In the genomic region with DNA sequence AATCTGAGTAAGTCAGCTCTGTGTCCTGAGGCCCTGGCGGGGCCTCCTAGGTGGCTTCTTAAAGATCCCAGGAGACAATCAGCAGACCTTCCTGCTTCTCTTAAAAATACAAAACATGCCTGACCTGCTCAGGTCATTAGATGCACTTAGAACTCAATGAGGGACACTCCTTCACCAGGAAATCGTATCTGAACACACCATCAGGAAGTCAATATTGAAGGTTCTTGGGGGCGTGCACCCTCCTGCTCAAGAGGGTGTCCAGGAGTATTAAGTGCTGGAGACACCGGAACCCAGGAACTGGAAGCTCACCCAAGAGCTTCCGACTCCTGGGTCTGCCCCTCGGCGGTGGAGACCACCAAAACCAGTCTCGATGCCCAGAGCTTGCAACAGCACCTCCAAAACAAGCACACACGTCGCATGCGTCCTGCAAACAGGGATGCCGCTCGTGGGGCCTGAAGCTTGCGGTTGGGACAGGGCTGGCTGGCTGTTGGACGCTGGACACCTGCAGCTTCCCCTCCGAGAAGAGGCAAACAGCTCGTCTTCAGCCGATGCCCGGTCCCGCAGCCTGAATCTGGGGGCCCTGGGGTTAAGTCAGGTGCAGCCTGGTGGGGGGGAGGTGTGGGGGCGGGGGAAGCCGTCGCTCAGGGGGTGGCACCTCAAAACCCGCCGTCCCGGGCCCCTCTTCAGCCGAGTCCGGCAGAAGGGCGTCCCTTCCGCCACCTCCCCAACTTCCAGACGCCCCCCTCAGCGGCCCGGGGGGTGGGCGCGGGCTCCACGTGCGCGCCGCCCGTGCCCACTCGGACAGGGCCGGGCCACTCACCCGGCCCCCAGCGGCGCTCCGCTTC, we compare ENCODE assay signal across 8 cellular contexts. TPM values are rescaled to one million over a fixed set of nuclear protein-coding genes. Genes with fewer than 3 reads are reported as not detected.
A peak's percentile ranks its signal among the peaks of the same experiment; 100 is the strongest.
DNase-seq lines count a peak whose midpoint lies in the region; ATAC-seq and TF ChIP-seq lines count a peak whose summit lies in the region.

No MANE protein-coding gene starts in this region.

- H3K27ac ChIP-seq in dorsolateral prefrontal cortex = peak overlapping the region in 54 of 59 donors; percentile 10 to 88 (median 74)

- peak overlapping the region; percentile 84 for H2AFZ ChIP-seq in Loucy (ENCODE audit: low read length)

- in situ Hi-C loops in GM13976 (cut with MboI; ENCODE audit: low sequenced_read_pairs, unreplicated experiment) = no loop called here

- ATAC-seq in GM19452 (IDR thresholded peaks at IDR 0.05; ENCODE audit: unreplicated experiment) = peak; percentile 20
- no peak for ATAC-seq in natural killer cell treated with Interleukin-12 subunit alpha and Interleukin-12 subunit beta and Interleukin-15 and Interleukin-18, amount 100 ng/mL, for 72 hours

- peak overlapping the region; percentile 85 for H3K4me2 ChIP-seq in Loucy (ENCODE audit: low read depth, low read length, poor library complexity, severe bottlenecking)

- H3K79me2 ChIP-seq in Loucy (ENCODE audit: insufficient read depth, low read length) = peaks cover 27% of the 10 kb centered on the region

- H3K9me3 Mint-ChIP-seq in natural killer cell treated with Interleukin-12 subunit alpha and Interleukin-12 subunit beta and Interleukin-15 and Interleukin-18, amount 100 ng/mL, for 72 hours = peaks cover 5% of the 10 kb centered on the region

- H3K4me3 ChIP-seq in Loucy (ENCODE audit: low read length, poor library complexity, severe bottlenecking) (peak overlapping the region; percentile 79), dorsolateral prefrontal cortex (peak overlapping the region; percentile 16 to 76 (median 60))

- no peaks in the 10 kb centered on the region for H3K27me3 ChIP-seq in Loucy (ENCODE audit: insufficient read depth, low read length, poor library complexity, severe bottlenecking)
- peaks cover 0 to 5% (median 0%) of the 10 kb centered on the region in 45 donors for H3K27me3 ChIP-seq in dorsolateral prefrontal cortex

- peaks cover 18% of the 10 kb centered on the region for H3K4me1 ChIP-seq in Loucy (ENCODE audit: insufficient read depth, low read length, poor library complexity, severe bottlenecking)

- H3K4me3 Mint-ChIP-seq in natural killer cell treated with Interleukin-12 subunit alpha and Interleukin-12 subunit beta and Interleukin-15 and Interleukin-18, amount 100 ng/mL, for 72 hours = peak overlapping the region; percentile 19

- H4K20me1 ChIP-seq in Loucy (ENCODE audit: insufficient read depth, low read length, poor library complexity, severe bottlenecking) = no peaks in the 10 kb centered on the region

- 0 out of 2 replicates have a peak, but pooled peaks cover 3% of the 10 kb centered on the region for H3K9me3 ChIP-seq in Loucy (ENCODE audit: insufficient read depth, low read depth, low read length)

- peak; percentile 62 for DNase-seq in D341Med (ENCODE audit: low spot score)
- DNase-seq in dorsolateral prefrontal cortex = peak in 1 of 10 donors; percentile 37
- DNase-seq in natural killer cell treated with Interleukin-12 subunit alpha and Interleukin-12 subunit beta and Interleukin-15 and Interleukin-18, amount 100 ng/mL, for 72 hours (ENCODE audit: low spot score) = no peak
- DNase-seq in stimulated activated CD4-positive, alpha-beta T cell treated with anti-CD3 and anti-CD28 coated beads, Interleukin-12 subunit alpha, Interleukin-12 subunit beta, amount 100 ng/mL, for 4 hours = no peak
- no peak for DNase-seq in SHP77 treated with DMSO at 0.1 percent for 48 hours (lab: John Stamatoyannopoulos, UW)
- no peak for DNase-seq in GM13976 (ENCODE audit: low spot score)

- no peaks in the 10 kb centered on the region for H3K9me2 ChIP-seq in Loucy (replicated peaks; ENCODE audit: low read depth, low read length)

- no peaks in the 10 kb centered on the region for H3F3A ChIP-seq in Loucy (ENCODE audit: low read depth)

- H3K27me3 Mint-ChIP-seq in natural killer cell treated with Interleukin-12 subunit alpha and Interleukin-12 subunit beta and Interleukin-15 and Interleukin-18, amount 100 ng/mL, for 72 hours = peaks cover 43 to 47% of the 10 kb centered on the region in 2 donors

- peaks cover 0 to 5% of the 10 kb centered on the region in 2 donors for H3K4me1 Mint-ChIP-seq in natural killer cell treated with Interleukin-12 subunit alpha and Interleukin-12 subunit beta and Interleukin-15 and Interleukin-18, amount 100 ng/mL, for 72 hours (ENCODE audit: low read depth in 2 of 2)

- H3K36me3 ChIP-seq in Loucy (ENCODE audit: insufficient read depth, low read length) = no peaks in the 10 kb centered on the region

- TF ChIP-seq CTCF in Loucy (conservative IDR thresholded peaks at IDR 0.05; ENCODE audit: low read length) (no peak), dorsolateral prefrontal cortex (IDR thresholded peaks at IDR 0.05 in 54 of 56, conservative IDR thresholded peaks at IDR 0.05 in 2 of 56; ENCODE audit: low read depth in 1 of 56, partially characterized antibody in 56 of 56) (no peak), GM13976 (IDR thresholded peaks at IDR 0.05; ENCODE audit: borderline replicate concordance, control extremely low read depth, extremely low read depth, insufficient read depth, missing control alignments) (no peak)

- peak overlapping the region; percentile 66 for H3K9ac ChIP-seq in Loucy (ENCODE audit: low read depth, low read length, poor library complexity, severe bottlenecking)

- intact Hi-C loops in dorsolateral prefrontal cortex (cut with DNase I) = loop anchor here in 1 of 2 donors (10.0 kb wide), 1 partner anchor 99 kb away; no protein-coding TSS in a partner anchor

- no peak overlapping the region for H3K27ac Mint-ChIP-seq in natural killer cell treated with Interleukin-12 subunit alpha and Interleukin-12 subunit beta and Interleukin-15 and Interleukin-18, amount 100 ng/mL, for 72 hours

- peaks cover 13% of the 10 kb centered on the region for H3K36me3 Mint-ChIP-seq in natural killer cell treated with Interleukin-12 subunit alpha and Interleukin-12 subunit beta and Interleukin-15 and Interleukin-18, amount 100 ng/mL, for 72 hours

RNA-seq across cellular contexts. Expression of a gene that starts 0.7 kb away (rescaled TPM):
- total RNA-seq in dorsolateral prefrontal cortex = 100 to 1,000 TPM; 181 to 405 (median 243) TPM
- 1 to 10 TPM in 1 of 2 donors, under 1 TPM in 1; 0.26 to 1.1 TPM for total RNA-seq in natural killer cell treated with Interleukin-12 subunit alpha and Interleukin-12 subunit beta and Interleukin-15 and Interleukin-18, amount 100 ng/mL, for 72 hours

Comparison
In these comparisons a context has a peak if more than half of its experiments do, and no peak if none do; other contexts are left out.
1. RNA of a gene that starts 0.7 kb away (total RNA-seq): 181 to 405 TPM in dorsolateral prefrontal cortex; 0.26 to 1.1 TPM in natural killer cell treated with Interleukin-12 subunit alpha and Interleukin-12 subunit beta and Interleukin-15 and Interleukin-18, amount 100 ng/mL, for 72 hours; every median in the first group is over 10 times any median in the second.